In the genomic region with DNA sequence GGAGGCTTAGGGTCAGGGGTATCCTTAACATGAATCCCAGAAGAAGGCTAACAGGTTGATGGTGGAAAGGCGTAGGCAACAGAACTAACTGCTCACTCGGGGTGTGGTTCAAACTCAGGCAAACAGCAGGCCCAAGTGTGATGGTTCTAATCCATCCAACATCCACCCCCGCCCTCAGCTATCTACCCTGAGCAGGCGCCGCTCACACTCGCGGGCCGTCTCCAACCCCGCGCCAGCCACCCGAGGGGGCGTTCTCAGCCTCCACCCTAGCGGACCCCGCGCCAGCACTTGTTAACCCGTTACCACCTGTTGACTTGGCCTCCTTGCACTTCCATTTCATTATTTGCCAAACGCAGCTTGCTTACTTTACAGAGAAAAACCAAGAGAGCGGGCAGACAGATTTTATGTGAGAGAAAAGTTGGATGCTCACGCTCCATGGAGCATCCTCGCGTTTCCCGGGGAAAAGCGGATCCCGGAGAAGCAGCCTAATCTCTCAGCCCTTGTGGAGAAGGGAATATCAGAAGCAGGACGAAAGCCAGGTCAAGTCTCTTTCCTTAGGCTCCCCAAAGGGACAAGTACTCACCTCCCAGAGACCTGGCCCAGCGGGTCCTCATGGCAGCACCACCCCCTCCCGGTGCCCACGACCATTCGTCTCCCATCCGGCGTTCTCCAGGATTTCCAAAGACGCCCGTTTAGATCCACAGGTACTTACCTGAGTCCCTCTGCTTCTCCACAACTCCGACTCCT, we compare ENCODE assay signal across 8 cellular contexts. TPM values are rescaled to one million over a fixed set of nuclear protein-coding genes. Genes with fewer than 3 reads are reported as not detected.
DNase-seq lines count a peak whose midpoint lies in the region; ATAC-seq and TF ChIP-seq lines count a peak whose summit lies in the region.

No MANE protein-coding gene starts in this region.

- DNase-seq in CD14-positive monocyte (ENCODE audit: low spot score) (no peak), NCI-H2227 (lab: John Stamatoyannopoulos, UW; ENCODE audit: unreplicated experiment) (peak; percentile 41), ecto neural progenitor cell (ENCODE audit: low spot score) (peak; percentile 59), midbrain (lab: John Stamatoyannopoulos, UW) (peak; percentile 36), kidney tubule cell (ENCODE audit: low spot score) (no peak)

- H3K4me3 Mint-ChIP-seq in CD14-positive monocyte = peak overlapping the region; percentile 91 to 96

- peaks cover 15 to 21% of the 10 kb centered on the region in 2 donors for H3K36me3 Mint-ChIP-seq in CD14-positive monocyte

- H3K9me3 Mint-ChIP-seq in CD14-positive monocyte = no peaks in the 10 kb centered on the region

- no peak for ATAC-seq in GM18867 (IDR thresholded peaks at IDR 0.05; ENCODE audit: unreplicated experiment)
- no peak for ATAC-seq in HG03135 (IDR thresholded peaks at IDR 0.05; ENCODE audit: unreplicated experiment)
- ATAC-seq in HG03354 (IDR thresholded peaks at IDR 0.05; ENCODE audit: poor library complexity, severe bottlenecking, unreplicated experiment) = no peak

- H3K27me3 Mint-ChIP-seq in CD14-positive monocyte (ENCODE audit: low read depth in 3 of 3) = peaks cover 11 to 15% (median 13%) of the 10 kb centered on the region in 3 donors

- H3K4me1 Mint-ChIP-seq in CD14-positive monocyte = peaks cover 28% of the 10 kb centered on the region

- peak overlapping the region in 3 of 7 donors; percentile 56 to 84 (median 58) for H3K27ac Mint-ChIP-seq in CD14-positive monocyte

- intact Hi-C loops in CD14-positive monocyte (cut with micrococcal nuclease) = loop anchor here in 1 of 2 donors (5.0 kb wide), 1 partner anchor 724 kb away; a partner anchor contains a TSS

- no peak for TF ChIP-seq CTCF in CD14-positive monocyte (IDR thresholded peaks at IDR 0.05)

RNA-seq across cellular contexts. Expression of a gene that starts 0.8 kb away (rescaled TPM):
- 10 to 100 TPM; 24.3 to 39.4 TPM for polyA plus RNA-seq in CD14-positive monocyte

RNA-seq across cellular contexts. Expression of a gene that starts 58.5 kb away (rescaled TPM):
- under 1 TPM in 1 of 2 donors, not detected in 1; 0.07 TPM for polyA plus RNA-seq in CD14-positive monocyte

Comparison
In these comparisons a context has a peak if more than half of its experiments do, and no peak if none do; other contexts are left out.
1. DNase-seq: peak in NCI-H2227 (single experiment), ecto neural progenitor cell (single experiment) and midbrain (single experiment); none in CD14-positive monocyte (single experiment) and kidney tubule cell (single experiment).